ENCODE assay signal across 1 cellular context in genomic region chr1:95179205-95180001, GRCh38.
TF ChIP-seq lines count a peak whose summit lies in the region.

No MANE protein-coding gene starts in this region.

TF ChIP-seq in SK-N-SH treated with all-trans-retinoic acid at 6 μM for 48 hours, 23 proteins besides CTCF, POLR2A, EP300 and RAD21 (continued from another document):
- no peak for TF ChIP-seq ARNTL (CRISPR knock-in tag; IDR thresholded peaks at IDR 0.05; ENCODE audit: borderline replicate concordance, low read depth)
- TF ChIP-seq ESRRG (CRISPR knock-in tag; IDR thresholded peaks at IDR 0.05): no peak
- TF ChIP-seq OSR1 (CRISPR knock-in tag; IDR thresholded peaks at IDR 0.05): no peak
- no peak for TF ChIP-seq ZC3H10 (CRISPR knock-in tag; IDR thresholded peaks at IDR 0.05)
- no peak for TF ChIP-seq RARB (CRISPR knock-in tag; IDR thresholded peaks at IDR 0.05)
- TF ChIP-seq POU6F1 (CRISPR knock-in tag; IDR thresholded peaks at IDR 0.05; ENCODE audit: borderline replicate concordance, low read depth): no peak
- no peak for TF ChIP-seq ZNF70 (CRISPR knock-in tag; IDR thresholded peaks at IDR 0.05)
- no peak for TF ChIP-seq CSDC2 (CRISPR knock-in tag; IDR thresholded peaks at IDR 0.05)
- TF ChIP-seq ZFP30 (CRISPR knock-in tag; IDR thresholded peaks at IDR 0.05): no peak
- TF ChIP-seq, protein P1, sequence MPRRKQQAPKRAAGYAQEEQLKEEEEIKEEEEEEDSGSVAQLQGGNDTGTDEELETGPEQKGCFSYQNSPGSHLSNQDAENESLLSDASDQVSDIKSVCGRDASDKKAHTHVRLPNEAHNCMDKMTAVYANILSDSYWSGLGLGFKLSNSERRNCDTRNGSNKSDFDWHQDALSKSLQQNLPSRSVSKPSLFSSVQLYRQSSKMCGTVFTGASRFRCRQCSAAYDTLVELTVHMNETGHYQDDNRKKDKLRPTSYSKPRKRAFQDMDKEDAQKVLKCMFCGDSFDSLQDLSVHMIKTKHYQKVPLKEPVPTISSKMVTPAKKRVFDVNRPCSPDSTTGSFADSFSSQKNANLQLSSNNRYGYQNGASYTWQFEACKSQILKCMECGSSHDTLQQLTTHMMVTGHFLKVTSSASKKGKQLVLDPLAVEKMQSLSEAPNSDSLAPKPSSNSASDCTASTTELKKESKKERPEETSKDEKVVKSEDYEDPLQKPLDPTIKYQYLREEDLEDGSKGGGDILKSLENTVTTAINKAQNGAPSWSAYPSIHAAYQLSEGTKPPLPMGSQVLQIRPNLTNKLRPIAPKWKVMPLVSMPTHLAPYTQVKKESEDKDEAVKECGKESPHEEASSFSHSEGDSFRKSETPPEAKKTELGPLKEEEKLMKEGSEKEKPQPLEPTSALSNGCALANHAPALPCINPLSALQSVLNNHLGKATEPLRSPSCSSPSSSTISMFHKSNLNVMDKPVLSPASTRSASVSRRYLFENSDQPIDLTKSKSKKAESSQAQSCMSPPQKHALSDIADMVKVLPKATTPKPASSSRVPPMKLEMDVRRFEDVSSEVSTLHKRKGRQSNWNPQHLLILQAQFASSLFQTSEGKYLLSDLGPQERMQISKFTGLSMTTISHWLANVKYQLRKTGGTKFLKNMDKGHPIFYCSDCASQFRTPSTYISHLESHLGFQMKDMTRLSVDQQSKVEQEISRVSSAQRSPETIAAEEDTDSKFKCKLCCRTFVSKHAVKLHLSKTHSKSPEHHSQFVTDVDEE (CRISPR knock-in tag; IDR thresholded peaks at IDR 0.05): no peak
- no peak for TF ChIP-seq ZNF565 (CRISPR knock-in tag; conservative IDR thresholded peaks at IDR 0.05; ENCODE audit: low read depth)
- TF ChIP-seq GLIS3 (CRISPR knock-in tag; IDR thresholded peaks at IDR 0.05): no peak
- no peak for TF ChIP-seq TCF4 (CRISPR knock-in tag; IDR thresholded peaks at IDR 0.05; ENCODE audit: borderline replicate concordance)
TF ChIP-seq in SK-N-SH treated with all-trans-retinoic acid at 6 μM for 48 hours: peak in this region for 0.
